ENCODE assay signal across 10 cellular contexts in the genomic region with DNA sequence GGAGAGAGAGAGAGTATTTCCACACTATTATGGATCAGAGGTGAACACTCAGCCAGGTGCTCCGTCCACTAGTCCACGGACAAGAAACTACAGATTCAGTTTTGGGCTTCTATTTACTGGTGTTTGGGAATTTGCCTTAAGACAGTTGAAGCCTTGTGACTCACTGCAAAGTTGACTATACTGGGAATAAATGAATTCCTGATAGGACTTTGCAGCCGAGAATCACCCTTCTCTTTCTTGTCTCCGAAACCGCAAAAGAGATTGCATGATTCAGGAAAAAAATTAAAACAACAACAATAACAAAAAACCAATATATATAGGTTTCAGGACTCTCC. TPM values are rescaled to one million over a fixed set of nuclear protein-coding genes. Genes with fewer than 3 reads are reported as not detected.
A peak's percentile ranks its signal among the peaks of the same experiment; 100 is the strongest.
DNase-seq lines count a peak whose midpoint lies in the region; ATAC-seq and TF ChIP-seq lines count a peak whose summit lies in the region.
"Had no signal": no experiment of that assay in that cellular context is flagged by ENCODE, and none has a peak within 500 bp of the region (broad histone marks: within the 10 kb centered on the region; RNA-seq: fewer than 3 reads in every experiment).

No MANE protein-coding gene starts in this region.

- H3K27ac ChIP-seq in DOHH2 (ENCODE audit: low read depth, low read length) (no peak overlapping the region), SJSA1 (peak overlapping the region; percentile 14; the same call in 1 of the 2 replicates), fibroblast of lung (ENCODE audit: insufficient read depth, low read length) (no peak overlapping the region), vagina (no peak overlapping the region)

- no peak overlapping the region for H3K9ac ChIP-seq in fibroblast of lung (ENCODE audit: insufficient read depth, low read length)

- 0 out of 2 replicates have a peak, but pooled peaks cover 4% of the 10 kb centered on the region for H3K27me3 ChIP-seq in DOHH2 (ENCODE audit: control insufficient read depth, low read length)
- no peaks in the 10 kb centered on the region for H3K27me3 ChIP-seq in SJSA1 (replicated peaks)
- no peaks in the 10 kb centered on the region for H3K27me3 ChIP-seq in fibroblast of lung (ENCODE audit: control insufficient read depth, insufficient read depth, low read length)
- no peaks in the 10 kb centered on the region for H3K27me3 ChIP-seq in vagina

- H3K79me2 ChIP-seq in DOHH2 (ENCODE audit: control insufficient read depth, low read length), result no peaks in the 10 kb centered on the region
- H3K79me2 ChIP-seq in fibroblast of lung (ENCODE audit: control insufficient read depth, insufficient read depth, low read length), result no peaks in the 10 kb centered on the region

- peaks cover 26% of the 10 kb centered on the region for H3K4me1 ChIP-seq in DOHH2 (ENCODE audit: control insufficient read depth, low read length)
- H3K4me1 ChIP-seq in SJSA1 (replicated peaks), result peaks cover 50% of the 10 kb centered on the region
- H3K4me1 ChIP-seq in fibroblast of lung (ENCODE audit: control insufficient read depth, extremely low read depth, insufficient read depth, low read length), result peaks cover 4% of the 10 kb centered on the region
- peaks cover 10% of the 10 kb centered on the region for H3K4me1 ChIP-seq in vagina

- peaks cover 25% of the 10 kb centered on the region for H3K36me3 Mint-ChIP-seq in osteocyte (ENCODE audit: unreplicated experiment)

- no peaks in the 10 kb centered on the region for H3F3A ChIP-seq in DOHH2 (ENCODE audit: control insufficient read depth, insufficient read depth)

- H4K20me1 ChIP-seq in DOHH2 (ENCODE audit: control insufficient read depth, insufficient read depth, low read depth, low read length), result no peaks in the 10 kb centered on the region
- H4K20me1 ChIP-seq in fibroblast of lung (ENCODE audit: control insufficient read depth, extremely low read depth, insufficient read depth, low read length), result no peaks in the 10 kb centered on the region

- no peak for TF ChIP-seq CTCF in DOHH2 (IDR thresholded peaks at IDR 0.05; ENCODE audit: low read depth, low read length, poor library complexity, severe bottlenecking)
- no peak for TF ChIP-seq CTCF in fibroblast of lung (conservative IDR thresholded peaks at IDR 0.05 in 1 of 2, IDR thresholded peaks at IDR 0.05 in 1 of 2; ENCODE audit: low read depth in 1 of 2, low read length in 2 of 2)
- TF ChIP-seq CTCF in osteocyte (IDR thresholded peaks at IDR 0.05), result no peak
- TF ChIP-seq CTCF in vagina (IDR thresholded peaks at IDR 0.05), result no peak

- H3K4me2 ChIP-seq in DOHH2 (ENCODE audit: low read length) (peak overlapping the region; percentile 40), fibroblast of lung (ENCODE audit: extremely low read depth, insufficient read depth, low read length) (peak overlapping the region; percentile 93)

- H3K27me3 Mint-ChIP-seq in osteocyte (ENCODE audit: unreplicated experiment), result no peaks in the 10 kb centered on the region

- H3K27ac Mint-ChIP-seq in osteocyte (ENCODE audit: unreplicated experiment), result peak overlapping the region; percentile 20
- H3K27ac Mint-ChIP-seq: activated CD4-positive, alpha-beta memory T cell treated with anti-CD3 and anti-CD28 coated beads, Interleukin-2, amount 10 ng/mL, durations not matched to agents 7 days and 5 days had no signal

- no peak for ATAC-seq in sciatic nerve

- DNase-seq in SJSA1 (ENCODE audit: low read depth in 1 of 2, low spot score in 2 of 2), result peak in 1 of 2 experiments; percentile 31
- DNase-seq in fibroblast of lung (ENCODE audit: low read depth in 2 of 2), result peak in 1 of 2 donors; percentile 45
- DNase-seq in osteocyte (ENCODE audit: extremely low spot score, unreplicated experiment), result no peak
- DNase-seq in vagina (ENCODE audit: extremely low spot score in 2 of 2), result no peak
- no peak for DNase-seq in NCI-H128 (lab: John Stamatoyannopoulos, UW; ENCODE audit: unreplicated experiment)
- no peak for DNase-seq in T-helper 2 cell
- no peak for DNase-seq in sciatic nerve (ENCODE audit: low spot score)
- DNase-seq: activated CD4-positive, alpha-beta memory T cell treated with anti-CD3 and anti-CD28 coated beads, Interleukin-2, amount 10 ng/mL, durations not matched to agents 7 days and 5 days had no signal

- H3K36me3 ChIP-seq in DOHH2 (ENCODE audit: control insufficient read depth, low read length) (no peaks in the 10 kb centered on the region), SJSA1 (peaks cover 9% of the 10 kb centered on the region; the same call in 1 of the 2 replicates), fibroblast of lung (ENCODE audit: control insufficient read depth, insufficient read depth, low read length) (no peaks in the 10 kb centered on the region), vagina (no peaks in the 10 kb centered on the region)

- no peak overlapping the region for H2AFZ ChIP-seq in fibroblast of lung (ENCODE audit: low read length)

- TF ChIP-seq POLR2A in vagina (IDR thresholded peaks at IDR 0.05), result no peak

- H3K4me3 Mint-ChIP-seq in osteocyte (ENCODE audit: unreplicated experiment), result peak overlapping the region; percentile 84
- H3K4me3 Mint-ChIP-seq: activated CD4-positive, alpha-beta memory T cell treated with anti-CD3 and anti-CD28 coated beads, Interleukin-2, amount 10 ng/mL, durations not matched to agents 7 days and 5 days had no signal

- H3K9me3 Mint-ChIP-seq in osteocyte (ENCODE audit: unreplicated experiment), result no peaks in the 10 kb centered on the region
- H3K9me3 Mint-ChIP-seq: activated CD4-positive, alpha-beta memory T cell treated with anti-CD3 and anti-CD28 coated beads, Interleukin-2, amount 10 ng/mL, durations not matched to agents 7 days and 5 days had no signal

- H3K9me3 ChIP-seq in DOHH2 (ENCODE audit: control insufficient read depth, insufficient read depth, low read length) (no peaks in the 10 kb centered on the region), SJSA1 (replicated peaks) (no peaks in the 10 kb centered on the region), fibroblast of lung (ENCODE audit: control insufficient read depth, insufficient read depth, low read depth, low read length) (no peaks in the 10 kb centered on the region), vagina (no peaks in the 10 kb centered on the region)

- peak overlapping the region; percentile 53 for H3K4me3 ChIP-seq in DOHH2 (ENCODE audit: low read length)
- H3K4me3 ChIP-seq in SJSA1, result peak overlapping the region; percentile 62
- H3K4me3 ChIP-seq in fibroblast of lung (replicated peaks in 1 of 4; ENCODE audit: control extremely low read depth in 1 of 4, insufficient read depth in 1 of 4, low read depth in 3 of 4, low read length in 4 of 4), result peak overlapping the region; percentile 37 to 74 (median 54)
- H3K4me3 ChIP-seq in vagina, result peak overlapping the region in 1 of 2 donors; percentile 52

- H3K9me2 ChIP-seq in DOHH2 (replicated peaks; ENCODE audit: control insufficient read depth, low read length), result no peaks in the 10 kb centered on the region

- peaks cover 71% of the 10 kb centered on the region for H3K4me1 Mint-ChIP-seq in osteocyte (ENCODE audit: unreplicated experiment)

- intact Hi-C loops in vagina (cut with DNase I), result no loop called here
- intact Hi-C loops in sciatic nerve (cut with DNase I), result no loop called here

RNA-seq across cellular contexts. Expression of a gene that starts 0.7 kb away (rescaled TPM):
- total RNA-seq in SJSA1 (2014; rRNA removed; shearing (Covaris generic)), result 4.5 and 8.4 TPM in 2 replicates
- under 0.01 and 0.83 TPM in 2 replicates for total RNA-seq in fibroblast of lung
- 1.9 and 5.8 TPM in 2 replicates for polyA plus RNA-seq in fibroblast of lung
- polyA plus RNA-seq in fibroblast of lung (2012), result 1.2 and 5.5 TPM in 2 replicates
- 2.4 and 3.2 TPM in 2 replicates for polyA minus RNA-seq in fibroblast of lung (ENCODE audit: low replicate concordance)
- 31.8 and 38.1 TPM in 2 replicates for total RNA-seq in osteocyte
- not detected for total RNA-seq in vagina
- total RNA-seq in sciatic nerve, result 1.0 TPM
- total RNA-seq: activated CD4-positive, alpha-beta memory T cell treated with anti-CD3 and anti-CD28 coated beads, Interleukin-2, amount 10 ng/mL, durations not matched to agents 7 days and 5 days had no signal

RNA-seq across cellular contexts. Expression of a gene that starts 51.9 kb away (rescaled TPM):
- not detected in 2 replicates for total RNA-seq in SJSA1 (2014; rRNA removed; shearing (Covaris generic))
- not detected in 2 replicates for total RNA-seq in fibroblast of lung
- polyA plus RNA-seq in fibroblast of lung, result not detected in 2 replicates
- not detected in 2 replicates for polyA plus RNA-seq in fibroblast of lung (2012)
- not detected in 2 replicates for polyA minus RNA-seq in fibroblast of lung (ENCODE audit: low replicate concordance)
- not detected in 2 replicates for total RNA-seq in osteocyte
- total RNA-seq in vagina, result not detected
- not detected for total RNA-seq in sciatic nerve
- total RNA-seq: activated CD4-positive, alpha-beta memory T cell treated with anti-CD3 and anti-CD28 coated beads, Interleukin-2, amount 10 ng/mL, durations not matched to agents 7 days and 5 days; glomerular endothelial cell had no signal
